ENCODE assay signal across 19 cellular contexts in genomic region chr11:31940396-31941037, GRCh38.
DNase-seq lines count a peak whose midpoint lies in the region; ATAC-seq, FAIRE-seq and TF ChIP-seq lines count a peak whose summit lies in the region.
"Had no signal": no experiment of that assay in that cellular context is flagged by ENCODE, and none has a peak within 500 bp of the region (broad histone marks: within the 10 kb centered on the region; RNA-seq: fewer than 3 reads in every experiment).

No MANE protein-coding gene starts in this region.

- H3K79me2 ChIP-seq in HepG2 (ENCODE audit: insufficient read depth, low read length) = no peaks in the 10 kb centered on the region

- no peaks in the 10 kb centered on the region for H3K27me3 ChIP-seq in liver (ENCODE audit: control insufficient read depth in 4 of 4, insufficient read depth in 4 of 4, low read length in 3 of 4)
- H3K27me3 ChIP-seq in HepG2 (ENCODE audit: control insufficient read depth in 1 of 2, insufficient read depth in 2 of 2, low read length in 2 of 2) = no peaks in the 10 kb centered on the region
- no peaks in the 10 kb centered on the region for H3K27me3 ChIP-seq in H7 (ENCODE audit: control insufficient read depth, insufficient read depth, low read length)

- H3K4me3 ChIP-seq in liver (ENCODE audit: low read depth in 1 of 3, low read length in 3 of 3) (no peak overlapping the region), HepG2 (replicated peaks in 1 of 3; ENCODE audit: insufficient read depth in 1 of 3, low read depth in 2 of 3, low read length in 3 of 3) (no peak overlapping the region), astrocyte of the spinal cord (ENCODE audit: low read depth, low read length) (no peak overlapping the region), H7 (ENCODE audit: insufficient read depth, low read depth, low read length) (no peak overlapping the region)
- H3K4me3 ChIP-seq: prostate gland had no signal

- no peak for TF ChIP-seq RAD21 in liver (IDR thresholded peaks at IDR 0.05)
- no peak for TF ChIP-seq RAD21 in HepG2 (CRISPR knock-in tag; IDR thresholded peaks at IDR 0.05)

- TF ChIP-seq POLR2A in HepG2 (IDR thresholded peaks at IDR 0.05; ENCODE audit: insufficient read depth in 1 of 2, low read depth in 2 of 2, low read length in 2 of 2) = no peak

- intact Hi-C loops in HepG2 (cut with micrococcal nuclease; ENCODE audit: unreplicated experiment) (no loop called here), left cardiac atrium (cut with DNase I) (no loop called here)

- WGBS in liver = 71% methylated on average over 3 of the region's 3 CpGs
- 27% methylated on average over 3 of the region's 3 CpGs for WGBS in HepG2 (ENCODE audit: low lambda C conversion rate)

- DNase-seq in HepG2 (ENCODE audit: low spot score) (no peak), astrocyte of the spinal cord (ENCODE audit: low read depth, low spot score) (peak; percentile 15), left cardiac atrium (peak; percentile 67), H7 (no peak), GM19238 (ENCODE audit: insufficient read length, low spot score) (no peak), retina (no peak), hippocampal formation (lab: John Stamatoyannopoulos, UW) (no peak)
- DNase-seq: amygdala; CD4-positive, alpha-beta T cell; DND-41; NCI-H2029; NCI-H526; stimulated activated CD4-positive, alpha-beta T cell treated with anti-CD3 and anti-CD28 coated beads, Interleukin-15, amount 100 ng/mL, for 24 hours; stimulated activated naive CD4-positive, alpha-beta T cell treated with Interleukin-2 at 50 U/mL for 16 hours; T-helper 9 cell; trophoblast cell had no signal

- CTCF ChIA-PET in HepG2 (lab: Yijun Ruan, JAX; ENCODE audit: low intra/inter-chr PET ratio, low total read pairs) = no interaction called here

- POLR2A ChIA-PET in HepG2 (lab: Yijun Ruan, JAX) = no interaction called here

- in situ Hi-C loops in HepG2 (cut with HindIII; ENCODE audit: extremely low pct_ligation_motif_present, low pct_unique_long_range_greater_than_20kb) (no loop called here), astrocyte of the spinal cord (cut with HindIII; ENCODE audit: low sequenced_read_pairs) (no loop called here)

- H4K20me1 ChIP-seq in HepG2 (ENCODE audit: insufficient read depth, low read length) = no peaks in the 10 kb centered on the region

- H3K4me1 ChIP-seq in liver (ENCODE audit: control insufficient read depth in 4 of 4, insufficient read depth in 4 of 4, low read length in 3 of 4) = peaks cover 0 to 11% (median 2%) of the 10 kb centered on the region in 4 donors
- no peaks in the 10 kb centered on the region for H3K4me1 ChIP-seq in HepG2 (ENCODE audit: insufficient read depth, low read length)
- H3K4me1 ChIP-seq: prostate gland had no signal

- ATAC-seq in HepG2 = no peak
- peak; percentile 12 to 84 for ATAC-seq in left cardiac atrium

- H3K4me2 ChIP-seq in HepG2 (ENCODE audit: low read depth, low read length) = no peak overlapping the region

- no TSS peak for BruUV-seq in HepG2 (replicated peaks; lab: Mats Ljungman, UMichigan)

- no peak for FAIRE-seq in HepG2 (lab: Jason Lieb, UNC)
- FAIRE-seq: colon had no signal

- no peaks in the 10 kb centered on the region for H3K36me3 ChIP-seq in liver (ENCODE audit: control insufficient read depth in 4 of 4, insufficient read depth in 3 of 4, low read depth in 1 of 4, low read length in 3 of 4)
- no peaks in the 10 kb centered on the region for H3K36me3 ChIP-seq in HepG2 (replicated peaks in 1 of 2; ENCODE audit: control insufficient read depth in 1 of 2, insufficient read depth in 2 of 2, low read length in 2 of 2)
- no peaks in the 10 kb centered on the region for H3K36me3 ChIP-seq in H7 (replicated peaks; ENCODE audit: control insufficient read depth, insufficient read depth, low read length)
- H3K36me3 ChIP-seq: prostate gland had no signal

- TF ChIP-seq EP300 in HepG2 (IDR thresholded peaks at IDR 0.05; ENCODE audit: low read depth in 2 of 2, low read length in 2 of 2) (no peak), HepG2 (CRISPR knock-in tag; IDR thresholded peaks at IDR 0.05; ENCODE audit: borderline replicate concordance) (no peak)

- H3K27ac ChIP-seq in liver (ENCODE audit: low read depth in 1 of 2, low read length in 2 of 2) = no peak overlapping the region
- no peak overlapping the region for H3K27ac ChIP-seq in HepG2 (ENCODE audit: extremely low read length, insufficient read depth, low read length)
- H3K27ac ChIP-seq: prostate gland had no signal

- no peak overlapping the region for H2AFZ ChIP-seq in HepG2 (ENCODE audit: low read length)

- H3K9ac ChIP-seq in liver (ENCODE audit: low read depth in 1 of 2, low read length in 2 of 2) = no peak overlapping the region
- no peak overlapping the region for H3K9ac ChIP-seq in HepG2 (ENCODE audit: insufficient read depth, low read depth, low read length)

- no peaks in the 10 kb centered on the region for H3K9me3 ChIP-seq in liver (ENCODE audit: control insufficient read depth in 4 of 4, low read length in 3 of 4)
- H3K9me3 ChIP-seq in HepG2 (ENCODE audit: low read length) = no peaks in the 10 kb centered on the region
- H3K9me3 ChIP-seq: prostate gland had no signal

- no peak for TF ChIP-seq CTCF in liver (IDR thresholded peaks at IDR 0.05; ENCODE audit: low read depth, low read length, missing input control)
- TF ChIP-seq CTCF in HepG2 (CRISPR knock-in tag; IDR thresholded peaks at IDR 0.05) = no peak
- no peak for TF ChIP-seq CTCF in astrocyte of the spinal cord (IDR thresholded peaks at IDR 0.05; ENCODE audit: low read depth, low read length)

TF ChIP-seq in liver, 16 proteins besides CTCF, POLR2A, EP300 and RAD21:
- TF ChIP-seq NR2F2 (IDR thresholded peaks at IDR 0.05) (peak; percentile 68), TAF1 (conservative IDR thresholded peaks at IDR 0.05) (no peak), FOXA2 (IDR thresholded peaks at IDR 0.05) (no peak), GABPA (IDR thresholded peaks at IDR 0.05 in 1 of 2, conservative IDR thresholded peaks at IDR 0.05 in 1 of 2) (no peak), MAX (IDR thresholded peaks at IDR 0.05) (no peak), SP1 (IDR thresholded peaks at IDR 0.05) (no peak)

TF ChIP-seq in HepG2, 621 proteins besides CTCF, POLR2A, EP300 and RAD21 (continues in another document):
- no peak for TF ChIP-seq JUND (CRISPR knock-in tag; IDR thresholded peaks at IDR 0.05)
- no peak for TF ChIP-seq HMGXB4 (CRISPR knock-in tag; IDR thresholded peaks at IDR 0.05; ENCODE audit: borderline replicate concordance in 1 of 2, low read depth in 1 of 2)
- no peak for TF ChIP-seq ZNF652 (CRISPR knock-in tag; IDR thresholded peaks at IDR 0.05; ENCODE audit: borderline replicate concordance, low read depth)
- TF ChIP-seq NFYB (CRISPR knock-in tag; IDR thresholded peaks at IDR 0.05) = no peak
- TF ChIP-seq AKNA (CRISPR knock-in tag; IDR thresholded peaks at IDR 0.05; ENCODE audit: borderline replicate concordance) = no peak
- TF ChIP-seq NAIF1 (CRISPR knock-in tag; IDR thresholded peaks at IDR 0.05; ENCODE audit: borderline replicate concordance) = no peak
- no peak for TF ChIP-seq HNF4A (CRISPR knock-in tag; IDR thresholded peaks at IDR 0.05)
- no peak for TF ChIP-seq ATF7 (IDR thresholded peaks at IDR 0.05)
- TF ChIP-seq ATF7 (CRISPR knock-in tag; IDR thresholded peaks at IDR 0.05) = no peak
- TF ChIP-seq ZNF589 (CRISPR knock-in tag; conservative IDR thresholded peaks at IDR 0.05) = no peak

Comparison
In these comparisons a context has a peak if more than half of its experiments do, and no peak if none do; other contexts are left out.
1. DNase-seq: peak in astrocyte of the spinal cord (single experiment) and left cardiac atrium (single experiment); none in HepG2 (single experiment), H7 (single experiment), GM19238 (single experiment), retina (single experiment) and hippocampal formation (0 of 2).